In genomic region chr20:45337367-45338120, GRCh38 we compare ENCODE assay signal across 1 cellular context.
TF ChIP-seq lines count a peak whose summit lies in the region.

No MANE protein-coding gene starts in this region.

TF ChIP-seq in HepG2, 621 proteins besides CTCF, POLR2A, EP300 and RAD21 (continued from another document and continues in another):
- TF ChIP-seq SNAPC4 (CRISPR knock-in tag; IDR thresholded peaks at IDR 0.05) (0 out of 2 replicates have a peak, but pooled peaks have one; percentile 31), CBX5 (CRISPR knock-in tag; IDR thresholded peaks at IDR 0.05; ENCODE audit: borderline replicate concordance) (0 out of 2 replicates have a peak, but pooled peaks have one; percentile 13), FIP1L1 (IDR thresholded peaks at IDR 0.05; ENCODE audit: borderline replicate concordance, insufficient read depth, low read depth, low read length) (no peak), CEBPG (CRISPR knock-in tag; IDR thresholded peaks at IDR 0.05) (no peak), ZBTB1 (CRISPR knock-in tag; IDR thresholded peaks at IDR 0.05; ENCODE audit: borderline replicate concordance) (no peak), ZNF407 (CRISPR knock-in tag; IDR thresholded peaks at IDR 0.05; ENCODE audit: not compliant biosample characterization) (peak; percentile 22), SNAI1 (CRISPR knock-in tag; IDR thresholded peaks at IDR 0.05; ENCODE audit: borderline replicate concordance) (0 out of 2 replicates have a peak, but pooled peaks have one; percentile 53), RNF2 (conservative IDR thresholded peaks at IDR 0.05; ENCODE audit: low read depth) (no peak), ZNF124 (CRISPR knock-in tag; IDR thresholded peaks at IDR 0.05) (no peak), HMGA1 (CRISPR knock-in tag; conservative IDR thresholded peaks at IDR 0.05) (0 out of 2 replicates have a peak, but pooled peaks have one; percentile 53), ZNF414 (CRISPR knock-in tag; IDR thresholded peaks at IDR 0.05) (peak; percentile 58; the same call in 1 of the 2 replicates), SPEN (CRISPR knock-in tag; IDR thresholded peaks at IDR 0.05; ENCODE audit: low read depth) (peak; percentile 42; the same call in 1 of the 2 replicates), ZBED4 (CRISPR knock-in tag; IDR thresholded peaks at IDR 0.05; ENCODE audit: borderline replicate concordance) (no peak), ZNF281 (CRISPR knock-in tag; IDR thresholded peaks at IDR 0.05; ENCODE audit: borderline replicate concordance) (peak; percentile 79), JUNB (CRISPR knock-in tag; IDR thresholded peaks at IDR 0.05; ENCODE audit: borderline replicate concordance) (no peak), ZNF282 (IDR thresholded peaks at IDR 0.05; ENCODE audit: partially characterized antibody) (no peak), ZNF772 (CRISPR knock-in tag; IDR thresholded peaks at IDR 0.05) (peak; percentile 25), ZNF674 (CRISPR knock-in tag; IDR thresholded peaks at IDR 0.05; ENCODE audit: low read depth) (no peak), PLSCR1 (CRISPR knock-in tag; IDR thresholded peaks at IDR 0.05; ENCODE audit: borderline replicate concordance) (no peak), FUBP1 (CRISPR knock-in tag; IDR thresholded peaks at IDR 0.05; ENCODE audit: borderline replicate concordance) (no peak)
